27 cellular contexts compared by ENCODE assay signal in the genomic region with DNA sequence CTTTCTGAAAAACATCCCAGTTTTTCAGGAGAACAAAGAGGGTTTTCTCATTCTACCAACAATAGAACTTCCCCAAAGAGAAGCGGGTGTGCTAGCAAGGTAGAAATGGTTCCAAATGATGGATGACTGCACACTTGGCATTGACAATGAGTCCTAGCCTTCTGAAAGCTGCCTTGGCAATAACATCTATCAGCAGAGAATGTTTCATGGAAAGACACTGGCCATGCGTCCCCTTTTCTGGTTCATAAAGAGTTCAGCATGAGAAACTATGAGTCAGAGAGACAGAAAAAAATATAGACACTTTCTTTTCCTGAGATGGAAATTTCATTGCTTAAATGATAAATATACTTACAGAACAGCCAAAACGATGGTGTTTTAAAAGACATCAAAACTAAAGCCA.
DNase-seq lines count a peak whose midpoint lies in the region; ATAC-seq, FAIRE-seq and TF ChIP-seq lines count a peak whose summit lies in the region.
"Had no signal": no experiment of that assay in that cellular context is flagged by ENCODE, and none has a peak within 500 bp of the region (broad histone marks: within the 10 kb centered on the region; RNA-seq: fewer than 3 reads in every experiment).

No MANE protein-coding gene starts in this region.

- H3K79me2 ChIP-seq in Karpas-422 (ENCODE audit: low read length) (no peaks in the 10 kb centered on the region), astrocyte (ENCODE audit: insufficient read depth, low read length) (no peaks in the 10 kb centered on the region)

- no peak overlapping the region for H3K27ac ChIP-seq in Karpas-422 (ENCODE audit: low read length)
- H3K27ac ChIP-seq in astrocyte (ENCODE audit: low read depth, low read length): no peak overlapping the region
- no peak overlapping the region for H3K27ac ChIP-seq in mesenchymal stem cell (ENCODE audit: low read length, poor library complexity, severe bottlenecking)
- H3K27ac ChIP-seq: A549, C4-2B, HL-60, KMS-11, SJCRH30 had no signal

- H2BK15ac ChIP-seq in mesenchymal stem cell (ENCODE audit: low read depth, poor library complexity, severe bottlenecking): no peak overlapping the region

- no peaks in the 10 kb centered on the region for H3K4me1 Mint-ChIP-seq in astrocyte (ENCODE audit: low read depth, unreplicated experiment)
- H3K4me1 Mint-ChIP-seq: CD8-positive, alpha-beta memory T cell; IgD-negative memory B cell had no signal

- ATAC-seq in GM19328 (IDR thresholded peaks at IDR 0.05; ENCODE audit: unreplicated experiment): no peak
- ATAC-seq in GM19455 (IDR thresholded peaks at IDR 0.05; ENCODE audit: unreplicated experiment): no peak
- ATAC-seq: A549, Right ventricle myocardium inferior, SK-N-SH treated with all-trans-retinoic acid at 6 μM for 48 hours had no signal

- no peak overlapping the region for H3K4me3 ChIP-seq in Karpas-422 (ENCODE audit: low read length)
- H3K4me3 ChIP-seq in astrocyte (ENCODE audit: insufficient read depth, low read depth, low read length): no peak overlapping the region
- no peak overlapping the region for H3K4me3 ChIP-seq in fibroblast of the aortic adventitia (ENCODE audit: low read depth, low read length)
- H3K4me3 ChIP-seq in mesenchymal stem cell (ENCODE audit: insufficient read depth in 1 of 2, low read depth in 1 of 2, low read length in 2 of 2): no peak overlapping the region
- H3K4me3 ChIP-seq in foreskin fibroblast (ENCODE audit: low read depth in 1 of 2, low read length in 2 of 2): no peak overlapping the region
- H3K4me3 ChIP-seq: A549, SJCRH30 had no signal

- H4K20me1 ChIP-seq in Karpas-422 (ENCODE audit: insufficient read depth, low read depth, low read length): no peaks in the 10 kb centered on the region
- H4K20me1 ChIP-seq in astrocyte (ENCODE audit: insufficient read depth, low read length): no peaks in the 10 kb centered on the region

- no peak overlapping the region for H3K4me3 Mint-ChIP-seq in astrocyte (ENCODE audit: unreplicated experiment)
- H3K4me3 Mint-ChIP-seq: CD8-positive, alpha-beta memory T cell; IgD-negative memory B cell had no signal

- H3K27me3 Mint-ChIP-seq in astrocyte (ENCODE audit: low read depth, unreplicated experiment): no peaks in the 10 kb centered on the region

- H3K79me1 ChIP-seq in mesenchymal stem cell (replicated peaks; ENCODE audit: low read length, poor library complexity, severe bottlenecking): no peaks in the 10 kb centered on the region

- no peak overlapping the region for H2BK120ac ChIP-seq in mesenchymal stem cell (ENCODE audit: low read depth, low read length)

- no peak overlapping the region for H2BK5ac ChIP-seq in mesenchymal stem cell (ENCODE audit: low read depth, low read length, poor library complexity, severe bottlenecking)

- no peak overlapping the region for H4K91ac ChIP-seq in mesenchymal stem cell (ENCODE audit: low read length)

- no peak overlapping the region for H3K27ac Mint-ChIP-seq in astrocyte (ENCODE audit: unreplicated experiment)
- H3K27ac Mint-ChIP-seq: CD8-positive, alpha-beta memory T cell; IgD-negative memory B cell had no signal

- no peaks in the 10 kb centered on the region for H3K9me2 ChIP-seq in Karpas-422 (replicated peaks; ENCODE audit: insufficient read depth, low read length)

- no peak overlapping the region for H3K23ac ChIP-seq in mesenchymal stem cell (ENCODE audit: low read length in 2 of 2)

- 100% methylated on average over 1 of the region's 3 CpGs for WGBS in mesenchymal stem cell

- DNase-seq in Karpas-422 (peak; percentile 10), astrocyte (ENCODE audit: low read depth) (peak; percentile 3), fibroblast of the aortic adventitia (ENCODE audit: low read depth) (peak; percentile 1), renal cortical epithelial cell (ENCODE audit: low read depth) (peak; percentile 63), mesenchymal stem cell (no peak), foreskin fibroblast (no peak)
- DNase-seq: CD8-positive, alpha-beta memory T cell; NCI-H1092 treated with DMSO at 0.1 percent for 48 hours; NCI-H1436; NCI-H187; NCI-H2081 treated with DMSO at 0.1 percent for 48 hours; NCI-H2171 treated with DMSO at 0.1 percent for 48 hours; NCI-H446; NCI-H524 treated with DMSO at 0.1 percent for 48 hours; NCI-H774; SJCRH30 had no signal

- H3K9me3 ChIP-seq in Karpas-422 (ENCODE audit: low read length) (peaks cover 5% of the 10 kb centered on the region; the same call in 1 of the 2 replicates), astrocyte (ENCODE audit: insufficient read depth, low read depth, low read length) (no peaks in the 10 kb centered on the region), mesenchymal stem cell (ENCODE audit: control insufficient read depth, low read length) (no peaks in the 10 kb centered on the region)
- H3K9me3 ChIP-seq: A549, SJCRH30 had no signal

- H3K4me2 ChIP-seq in Karpas-422 (ENCODE audit: low read depth, low read length, poor library complexity, severe bottlenecking): no peak overlapping the region
- no peak overlapping the region for H3K4me2 ChIP-seq in astrocyte (ENCODE audit: low read length)
- H3K4me2 ChIP-seq in mesenchymal stem cell (ENCODE audit: low read length, poor library complexity, severe bottlenecking): no peak overlapping the region
- H3K4me2 ChIP-seq: A549, KMS-11 had no signal

- no peaks in the 10 kb centered on the region for H3K36me3 Mint-ChIP-seq in astrocyte (ENCODE audit: low read depth, unreplicated experiment)
- H3K36me3 Mint-ChIP-seq: CD8-positive, alpha-beta memory T cell; IgD-negative memory B cell had no signal

- H3K18ac ChIP-seq in mesenchymal stem cell (ENCODE audit: low read depth in 1 of 2, low read length in 2 of 2): no peak overlapping the region

- H3K36me3 ChIP-seq in Karpas-422 (ENCODE audit: insufficient read depth, low read length): no peaks in the 10 kb centered on the region
- H3K36me3 ChIP-seq in astrocyte (ENCODE audit: insufficient read depth, low read length): no peaks in the 10 kb centered on the region
- H3K36me3 ChIP-seq in mesenchymal stem cell (ENCODE audit: control insufficient read depth in 1 of 2, insufficient read depth in 2 of 2, low read depth in 1 of 2, low read length in 2 of 2): no peaks in the 10 kb centered on the region
- H3K36me3 ChIP-seq: SJCRH30 had no signal

- no peak overlapping the region for H3K14ac ChIP-seq in mesenchymal stem cell (ENCODE audit: low read length in 2 of 2)

- H3K9ac ChIP-seq in Karpas-422 (ENCODE audit: low read length) (no peak overlapping the region), astrocyte (ENCODE audit: low read length) (no peak overlapping the region), mesenchymal stem cell (ENCODE audit: low read length) (no peak overlapping the region)
- H3K9ac ChIP-seq: KMS-11 had no signal

- H3K9me3 Mint-ChIP-seq in astrocyte (ENCODE audit: unreplicated experiment): no peaks in the 10 kb centered on the region

- H3K4me1 ChIP-seq in Karpas-422 (ENCODE audit: low read length) (0 out of 2 replicates have a peak, but pooled peaks cover 5% of the 10 kb centered on the region), astrocyte (ENCODE audit: insufficient read depth, low read length) (no peaks in the 10 kb centered on the region), mesenchymal stem cell (ENCODE audit: control insufficient read depth, insufficient read depth, low read depth, low read length) (no peaks in the 10 kb centered on the region)
- H3K4me1 ChIP-seq: A549, SJCRH30 had no signal

- no peak overlapping the region for H4K8ac ChIP-seq in mesenchymal stem cell (ENCODE audit: low read length)

- no peak overlapping the region for H3K4ac ChIP-seq in mesenchymal stem cell (ENCODE audit: low read depth in 1 of 2, low read length in 2 of 2)

- H2AFZ ChIP-seq in Karpas-422 (ENCODE audit: low read length) (no peak overlapping the region), astrocyte (ENCODE audit: low read depth, low read length) (no peak overlapping the region), mesenchymal stem cell (ENCODE audit: low read depth, low read length) (no peak overlapping the region)

- H3K27me3 ChIP-seq in Karpas-422 (ENCODE audit: low read length) (no peaks in the 10 kb centered on the region; the same call in 1 of the 2 replicates), astrocyte (ENCODE audit: insufficient read depth, low read length) (no peaks in the 10 kb centered on the region), mesenchymal stem cell (ENCODE audit: control insufficient read depth in 1 of 2, insufficient read depth in 1 of 2, low read length in 2 of 2) (no peaks in the 10 kb centered on the region)
- H3K27me3 ChIP-seq: SJCRH30 had no signal

- peak; percentile 62 for FAIRE-seq in astrocyte (lab: Jason Lieb, UNC)
- FAIRE-seq: A549, GM19239, H54 had no signal

- H2AK5ac ChIP-seq in mesenchymal stem cell (ENCODE audit: low read length, severe bottlenecking): no peak overlapping the region

- TF ChIP-seq CTCF in astrocyte (IDR thresholded peaks at IDR 0.05; ENCODE audit: insufficient read depth, low read depth, low read length) (no peak), fibroblast of the aortic adventitia (IDR thresholded peaks at IDR 0.05; ENCODE audit: insufficient read depth, low read length) (no peak), foreskin fibroblast (IDR thresholded peaks at IDR 0.05; ENCODE audit: low read depth, low read length) (no peak)

- H2BK12ac ChIP-seq in mesenchymal stem cell (ENCODE audit: low read length in 2 of 2): no peak overlapping the region

Comparison
In these comparisons a context has a peak if more than half of its experiments do, and no peak if none do; other contexts are left out.
1. DNase-seq: peak in Karpas-422 (single experiment), astrocyte (single experiment), fibroblast of the aortic adventitia (single experiment) and renal cortical epithelial cell (single experiment); none in mesenchymal stem cell (single experiment) and foreskin fibroblast (0 of 2).